1 cellular context compared by ENCODE assay signal in the genomic region with DNA sequence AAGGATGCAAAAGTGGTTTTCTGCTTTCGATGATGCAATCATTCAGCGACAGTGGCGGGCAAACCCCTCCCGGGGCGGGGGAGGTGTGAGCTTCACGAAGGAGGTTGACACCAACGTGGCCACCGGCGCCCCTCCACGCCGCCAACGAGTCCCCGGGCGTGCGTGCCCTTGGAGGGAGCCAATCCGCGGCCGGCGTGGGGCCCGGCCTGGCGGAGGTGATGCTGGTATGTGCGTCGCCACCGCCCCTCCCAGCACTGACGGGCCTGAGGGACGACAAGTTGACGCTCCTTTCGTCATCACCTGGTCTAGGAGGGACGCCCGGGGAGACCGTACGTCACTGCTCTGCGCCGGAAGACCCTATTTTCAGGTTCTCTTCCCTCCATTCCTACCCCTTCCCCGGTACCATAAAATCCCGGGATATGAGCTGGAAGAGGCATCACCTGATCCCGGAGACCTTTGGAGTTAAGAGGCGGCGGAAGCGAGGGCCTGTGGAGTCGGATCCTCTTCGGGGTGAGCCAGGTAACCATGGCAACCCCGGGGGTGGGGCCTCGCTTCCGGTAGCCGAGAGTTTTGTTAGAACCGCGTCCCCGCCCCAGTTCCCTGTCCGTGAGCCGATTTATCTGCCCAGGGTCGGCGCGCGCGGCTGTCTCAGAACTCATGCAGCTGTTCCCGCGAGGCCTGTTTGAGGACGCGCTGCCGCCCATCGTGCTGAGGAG.
TF ChIP-seq lines count a peak whose summit lies in the region.

A gene (minus strand): TSS at position 146 of the 716 bp plus-strand sequence. CDS start 463 bp downstream, outside the sequence.

TF ChIP-seq in K562, 482 proteins besides CTCF, POLR2A, EP300 and RAD21 (continued from another document and continues in another):
- TF ChIP-seq NR2C2 (CRISPR knock-in tag; IDR thresholded peaks at IDR 0.05) (peak; percentile 89), NR2C2 (tag; IDR thresholded peaks at IDR 0.05) (peak; percentile 93), U2AF2 (optimal IDR thresholded peaks at IDR 0.05; ENCODE audit: low read depth, low read length) (no peak), ZNF644 (tag; IDR thresholded peaks at IDR 0.05; ENCODE audit: low read depth) (peak; percentile 51; the same call in 1 of the 2 replicates), ARID1B (IDR thresholded peaks at IDR 0.05) (peak; percentile 54), TAF1 (IDR thresholded peaks at IDR 0.05; ENCODE audit: control insufficient read depth, extremely low read depth, insufficient read depth, low read length, severe bottlenecking) (peak; percentile 77), SMARCA5 (IDR thresholded peaks at IDR 0.05) (no peak), ELF2 (CRISPR knock-in tag; IDR thresholded peaks at IDR 0.05) (peak; percentile 98), RHOXF2B (CRISPR knock-in tag; conservative IDR thresholded peaks at IDR 0.05) (no peak), RBM17 (IDR thresholded peaks at IDR 0.05; ENCODE audit: borderline replicate concordance, low read depth, low read length) (no peak), ZFP30 (CRISPR knock-in tag; IDR thresholded peaks at IDR 0.05; ENCODE audit: borderline replicate concordance) (no peak), MTA1 (IDR thresholded peaks at IDR 0.05; ENCODE audit: borderline replicate concordance) (peak; percentile 99), FOSL1 (tag; conservative IDR thresholded peaks at IDR 0.05) (peak; percentile 82), ELF4 (CRISPR knock-in tag; IDR thresholded peaks at IDR 0.05) (no peak; the same call in 1 of the 2 replicates), RCOR1 (IDR thresholded peaks at IDR 0.05; ENCODE audit: borderline replicate concordance in 1 of 2, low read depth in 2 of 2, low read length in 2 of 2) (no peak; a peak in 1 of 4 replicates), NUFIP1 (IDR thresholded peaks at IDR 0.05; ENCODE audit: partially characterized antibody) (no peak), FOXA3 (CRISPR knock-in tag; conservative IDR thresholded peaks at IDR 0.05 in 1 of 2, IDR thresholded peaks at IDR 0.05 in 1 of 2) (no peak), RBM39 (optimal IDR thresholded peaks at IDR 0.05; ENCODE audit: low read depth, low read length) (peak; percentile 82), ZFX (CRISPR knock-in tag; IDR thresholded peaks at IDR 0.05) (peak; percentile 92), BCOR (IDR thresholded peaks at IDR 0.05) (peak; percentile 75; the same call in 1 of the 2 replicates), KDM4B (IDR thresholded peaks at IDR 0.05; ENCODE audit: borderline replicate concordance in 2 of 2, low read depth in 1 of 2) (peak in 1 of 2 experiments; percentile 69; a peak in 1 of 4 replicates), HEY1 (CRISPR knock-in tag; IDR thresholded peaks at IDR 0.05; ENCODE audit: borderline replicate concordance) (no peak), ZNF444 (CRISPR knock-in tag; IDR thresholded peaks at IDR 0.05) (no peak), DMBX1 (CRISPR knock-in tag; IDR thresholded peaks at IDR 0.05; ENCODE audit: borderline replicate concordance) (no peak; the same call in 1 of the 2 replicates), ERF (CRISPR knock-in tag; IDR thresholded peaks at IDR 0.05) (peak; percentile 1), HMGN3 (IDR thresholded peaks at IDR 0.05; ENCODE audit: borderline replicate concordance, extremely low read depth, insufficient read length, low read depth, low read length) (peak; percentile 93), KDM1A (IDR thresholded peaks at IDR 0.05) (no peak; a peak in 1 of 4 replicates), POLR2G (IDR thresholded peaks at IDR 0.05; ENCODE audit: low read depth, low read length) (peak; percentile 94), ATF1 (CRISPR knock-in tag; IDR thresholded peaks at IDR 0.05) (peak; percentile 94), ATF1 (tag; IDR thresholded peaks at IDR 0.05) (peak; percentile 100), PHF20 (IDR thresholded peaks at IDR 0.05; ENCODE audit: partially characterized antibody) (peak; percentile 97), FOXM1 (IDR thresholded peaks at IDR 0.05; ENCODE audit: low read depth) (no peak), FOXM1 (CRISPR knock-in tag; IDR thresholded peaks at IDR 0.05; ENCODE audit: low read depth) (no peak; the same call in 1 of the 2 replicates), ZNF584 (CRISPR knock-in tag; IDR thresholded peaks at IDR 0.05; ENCODE audit: low read depth) (peak; percentile 79; the same call in 1 of the 2 replicates), BDP1 (IDR thresholded peaks at IDR 0.05; ENCODE audit: insufficient read depth, insufficient read length) (no peak), BRD4 (IDR thresholded peaks at IDR 0.05) (no peak), KLF10 (CRISPR knock-in tag; IDR thresholded peaks at IDR 0.05) (no peak), ZC3H4 (CRISPR knock-in tag; IDR thresholded peaks at IDR 0.05; ENCODE audit: borderline replicate concordance) (no peak), ZNF551 (CRISPR knock-in tag; IDR thresholded peaks at IDR 0.05) (no peak), POLR2AphosphoS2 (IDR thresholded peaks at IDR 0.05; ENCODE audit: low read length) (peak; percentile 29; the same call in 1 of the 2 replicates), ZBTB8A (IDR thresholded peaks at IDR 0.05; ENCODE audit: partially characterized antibody) (no peak), ESRRB (CRISPR knock-in tag; IDR thresholded peaks at IDR 0.05; ENCODE audit: borderline replicate concordance) (no peak), JUND (IDR thresholded peaks at IDR 0.05; ENCODE audit: borderline replicate concordance, low read depth, low read length) (no peak), JUND (tag; IDR thresholded peaks at IDR 0.05; ENCODE audit: borderline replicate concordance, low read depth, low read length) (peak; percentile 99; the same call in 2 of the 3 replicates), YY1 (IDR thresholded peaks at IDR 0.05; ENCODE audit: borderline replicate concordance in 1 of 3, control insufficient read depth in 1 of 3, extremely low read depth in 1 of 3, insufficient read depth in 3 of 3, insufficient read length in 1 of 3, insufficient replicate concordance in 2 of 3, low read depth in 1 of 3, low read length in 2 of 3) (peak in 2 of 3 experiments; percentile 28 to 37), SRSF1 (IDR thresholded peaks at IDR 0.05; ENCODE audit: low read depth, low read length) (no peak)
- TF ChIP-seq, protein P1, sequence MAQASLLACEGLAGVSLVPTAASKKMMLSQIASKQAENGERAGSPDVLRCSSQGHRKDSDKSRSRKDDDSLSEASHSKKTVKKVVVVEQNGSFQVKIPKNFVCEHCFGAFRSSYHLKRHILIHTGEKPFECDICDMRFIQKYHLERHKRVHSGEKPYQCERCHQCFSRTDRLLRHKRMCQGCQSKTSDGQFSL (CRISPR knock-in tag; IDR thresholded peaks at IDR 0.05): peak; percentile 94; the same call in 1 of the 2 replicates
- TF ChIP-seq, protein P1 (tag; IDR thresholded peaks at IDR 0.05): peak in 1 of 2 experiments; percentile 92; a peak in 2 of 4 replicates
- TF ChIP-seq, protein P2, sequence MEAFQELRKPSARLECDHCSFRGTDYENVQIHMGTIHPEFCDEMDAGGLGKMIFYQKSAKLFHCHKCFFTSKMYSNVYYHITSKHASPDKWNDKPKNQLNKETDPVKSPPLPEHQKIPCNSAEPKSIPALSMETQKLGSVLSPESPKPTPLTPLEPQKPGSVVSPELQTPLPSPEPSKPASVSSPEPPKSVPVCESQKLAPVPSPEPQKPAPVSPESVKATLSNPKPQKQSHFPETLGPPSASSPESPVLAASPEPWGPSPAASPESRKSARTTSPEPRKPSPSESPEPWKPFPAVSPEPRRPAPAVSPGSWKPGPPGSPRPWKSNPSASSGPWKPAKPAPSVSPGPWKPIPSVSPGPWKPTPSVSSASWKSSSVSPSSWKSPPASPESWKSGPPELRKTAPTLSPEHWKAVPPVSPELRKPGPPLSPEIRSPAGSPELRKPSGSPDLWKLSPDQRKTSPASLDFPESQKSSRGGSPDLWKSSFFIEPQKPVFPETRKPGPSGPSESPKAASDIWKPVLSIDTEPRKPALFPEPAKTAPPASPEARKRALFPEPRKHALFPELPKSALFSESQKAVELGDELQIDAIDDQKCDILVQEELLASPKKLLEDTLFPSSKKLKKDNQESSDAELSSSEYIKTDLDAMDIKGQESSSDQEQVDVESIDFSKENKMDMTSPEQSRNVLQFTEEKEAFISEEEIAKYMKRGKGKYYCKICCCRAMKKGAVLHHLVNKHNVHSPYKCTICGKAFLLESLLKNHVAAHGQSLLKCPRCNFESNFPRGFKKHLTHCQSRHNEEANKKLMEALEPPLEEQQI (IDR thresholded peaks at IDR 0.05): no peak
- TF ChIP-seq, protein P3, sequence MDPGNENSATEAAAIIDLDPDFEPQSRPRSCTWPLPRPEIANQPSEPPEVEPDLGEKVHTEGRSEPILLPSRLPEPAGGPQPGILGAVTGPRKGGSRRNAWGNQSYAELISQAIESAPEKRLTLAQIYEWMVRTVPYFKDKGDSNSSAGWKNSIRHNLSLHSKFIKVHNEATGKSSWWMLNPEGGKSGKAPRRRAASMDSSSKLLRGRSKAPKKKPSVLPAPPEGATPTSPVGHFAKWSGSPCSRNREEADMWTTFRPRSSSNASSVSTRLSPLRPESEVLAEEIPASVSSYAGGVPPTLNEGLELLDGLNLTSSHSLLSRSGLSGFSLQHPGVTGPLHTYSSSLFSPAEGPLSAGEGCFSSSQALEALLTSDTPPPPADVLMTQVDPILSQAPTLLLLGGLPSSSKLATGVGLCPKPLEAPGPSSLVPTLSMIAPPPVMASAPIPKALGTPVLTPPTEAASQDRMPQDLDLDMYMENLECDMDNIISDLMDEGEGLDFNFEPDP (CRISPR knock-in tag; IDR thresholded peaks at IDR 0.05): 0 out of 2 replicates have a peak, but pooled peaks have one; percentile 77
- TF ChIP-seq, protein P4, sequence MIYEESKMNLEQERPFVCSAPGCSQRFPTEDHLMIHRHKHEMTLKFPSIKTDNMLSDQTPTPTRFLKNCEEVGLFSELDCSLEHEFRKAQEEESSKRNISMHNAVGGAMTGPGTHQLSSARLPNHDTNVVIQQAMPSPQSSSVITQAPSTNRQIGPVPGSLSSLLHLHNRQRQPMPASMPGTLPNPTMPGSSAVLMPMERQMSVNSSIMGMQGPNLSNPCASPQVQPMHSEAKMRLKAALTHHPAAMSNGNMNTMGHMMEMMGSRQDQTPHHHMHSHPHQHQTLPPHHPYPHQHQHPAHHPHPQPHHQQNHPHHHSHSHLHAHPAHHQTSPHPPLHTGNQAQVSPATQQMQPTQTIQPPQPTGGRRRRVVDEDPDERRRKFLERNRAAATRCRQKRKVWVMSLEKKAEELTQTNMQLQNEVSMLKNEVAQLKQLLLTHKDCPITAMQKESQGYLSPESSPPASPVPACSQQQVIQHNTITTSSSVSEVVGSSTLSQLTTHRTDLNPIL (CRISPR knock-in tag; IDR thresholded peaks at IDR 0.05): peak; percentile 9; the same call in 1 of the 2 replicates
- TF ChIP-seq, protein P5, sequence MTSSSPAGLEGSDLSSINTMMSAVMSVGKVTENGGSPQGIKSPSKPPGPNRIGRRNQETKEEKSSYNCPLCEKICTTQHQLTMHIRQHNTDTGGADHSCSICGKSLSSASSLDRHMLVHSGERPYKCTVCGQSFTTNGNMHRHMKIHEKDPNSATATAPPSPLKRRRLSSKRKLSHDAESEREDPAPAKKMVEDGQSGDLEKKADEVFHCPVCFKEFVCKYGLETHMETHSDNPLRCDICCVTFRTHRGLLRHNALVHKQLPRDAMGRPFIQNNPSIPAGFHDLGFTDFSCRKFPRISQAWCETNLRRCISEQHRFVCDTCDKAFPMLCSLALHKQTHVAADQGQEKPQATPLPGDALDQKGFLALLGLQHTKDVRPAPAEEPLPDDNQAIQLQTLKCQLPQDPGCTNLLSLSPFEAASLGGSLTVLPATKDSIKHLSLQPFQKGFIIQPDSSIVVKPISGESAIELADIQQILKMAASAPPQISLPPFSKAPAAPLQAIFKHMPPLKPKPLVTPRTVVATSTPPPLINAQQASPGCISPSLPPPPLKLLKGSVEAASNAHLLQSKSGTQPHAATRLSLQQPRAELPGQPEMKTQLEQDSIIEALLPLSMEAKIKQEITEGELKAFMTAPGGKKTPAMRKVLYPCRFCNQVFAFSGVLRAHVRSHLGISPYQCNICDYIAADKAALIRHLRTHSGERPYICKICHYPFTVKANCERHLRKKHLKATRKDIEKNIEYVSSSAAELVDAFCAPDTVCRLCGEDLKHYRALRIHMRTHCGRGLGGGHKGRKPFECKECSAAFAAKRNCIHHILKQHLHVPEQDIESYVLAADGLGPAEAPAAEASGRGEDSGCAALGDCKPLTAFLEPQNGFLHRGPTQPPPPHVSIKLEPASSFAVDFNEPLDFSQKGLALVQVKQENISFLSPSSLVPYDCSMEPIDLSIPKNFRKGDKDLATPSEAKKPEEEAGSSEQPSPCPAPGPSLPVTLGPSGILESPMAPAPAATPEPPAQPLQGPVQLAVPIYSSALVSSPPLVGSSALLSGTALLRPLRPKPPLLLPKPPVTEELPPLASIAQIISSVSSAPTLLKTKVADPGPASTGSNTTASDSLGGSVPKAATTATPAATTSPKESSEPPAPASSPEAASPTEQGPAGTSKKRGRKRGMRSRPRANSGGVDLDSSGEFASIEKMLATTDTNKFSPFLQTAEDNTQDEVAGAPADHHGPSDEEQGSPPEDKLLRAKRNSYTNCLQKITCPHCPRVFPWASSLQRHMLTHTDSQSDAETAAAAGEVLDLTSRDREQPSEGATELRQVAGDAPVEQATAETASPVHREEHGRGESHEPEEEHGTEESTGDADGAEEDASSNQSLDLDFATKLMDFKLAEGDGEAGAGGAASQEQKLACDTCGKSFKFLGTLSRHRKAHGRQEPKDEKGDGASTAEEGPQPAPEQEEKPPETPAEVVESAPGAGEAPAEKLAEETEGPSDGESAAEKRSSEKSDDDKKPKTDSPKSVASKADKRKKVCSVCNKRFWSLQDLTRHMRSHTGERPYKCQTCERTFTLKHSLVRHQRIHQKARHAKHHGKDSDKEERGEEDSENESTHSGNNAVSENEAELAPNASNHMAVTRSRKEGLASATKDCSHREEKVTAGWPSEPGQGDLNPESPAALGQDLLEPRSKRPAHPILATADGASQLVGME (CRISPR knock-in tag; IDR thresholded peaks at IDR 0.05): no peak; the same call in 1 of the 2 replicates
- TF ChIP-seq, protein P6, sequence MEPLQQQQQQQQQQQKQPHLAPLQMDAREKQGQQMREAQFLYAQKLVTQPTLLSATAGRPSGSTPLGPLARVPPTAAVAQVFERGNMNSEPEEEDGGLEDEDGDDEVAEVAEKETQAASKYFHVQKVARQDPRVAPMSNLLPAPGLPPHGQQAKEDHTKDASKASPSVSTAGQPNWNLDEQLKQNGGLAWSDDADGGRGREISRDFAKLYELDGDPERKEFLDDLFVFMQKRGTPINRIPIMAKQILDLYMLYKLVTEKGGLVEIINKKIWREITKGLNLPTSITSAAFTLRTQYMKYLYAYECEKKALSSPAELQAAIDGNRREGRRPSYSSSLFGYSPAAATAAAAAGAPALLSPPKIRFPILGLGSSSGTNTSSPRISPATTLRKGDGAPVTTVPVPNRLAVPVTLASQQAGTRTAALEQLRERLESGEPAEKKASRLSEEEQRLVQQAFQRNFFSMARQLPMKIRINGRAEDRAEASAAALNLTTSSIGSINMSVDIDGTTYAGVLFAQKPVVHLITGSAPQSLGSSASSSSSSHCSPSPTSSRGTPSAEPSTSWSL (CRISPR knock-in tag; IDR thresholded peaks at IDR 0.05; ENCODE audit: borderline replicate concordance): peak; percentile 87; the same call in 1 of the 2 replicates
